Comparison of ENCODE assay signal across 29 cellular contexts in genomic region chr10:77560052-77560451, GRCh38.
"Had no signal": no experiment of that assay in that cellular context is flagged by ENCODE, and none has a peak within 500 bp of the region (broad histone marks: within the 10 kb centered on the region; RNA-seq: fewer than 3 reads in every experiment).

No MANE protein-coding gene starts in this region.

- DNase-seq: Kasumi-1, MG63, MM.1S, MV-4-11, NCI-H1048, NCI-H1092, NCI-H1092 treated with DMSO at 0.1 percent for 48 hours, NCI-H1105, NCI-H1105 treated with DMSO at 0.1 percent for 48 hours, NCI-H1417 treated with DMSO at 0.1 percent for 48 hours, NCI-H1436, NCI-H1436 treated with DMSO at 0.1 percent for 48 hours, NCI-H146, NCI-H1694, NCI-H1694 treated with DMSO at 0.1 percent for 48 hours, NCI-H1930, NCI-H2029, NCI-H2029 treated with DMSO at 0.1 percent for 48 hours, NCI-H2081, NCI-H2081 treated with DMSO at 0.1 percent for 48 hours, NCI-H2107, NCI-H2171, NCI-H2171 treated with DMSO at 0.1 percent for 48 hours, NCI-H2227 treated with DMSO at 0.1 percent for 48 hours, NCI-H226, NCI-H345, NCI-H446, NCI-H446 treated with DMSO at 0.1 percent for 48 hours, NCI-H510A had no signal

- H3K9me3 ChIP-seq: MG63 had no signal

- H3K4me3 ChIP-seq: MG63 had no signal

- H3K27me3 ChIP-seq: MG63 had no signal
